25 cellular contexts compared by ENCODE assay signal in genomic region chr1:50129201-50129600, GRCh38. TPM values are rescaled to one million over a fixed set of nuclear protein-coding genes. Genes with fewer than 3 reads are reported as not detected.
"Had no signal": no experiment of that assay in that cellular context is flagged by ENCODE, and none has a peak within 500 bp of the region (broad histone marks: within the 10 kb centered on the region; RNA-seq: fewer than 3 reads in every experiment).

No MANE protein-coding gene starts in this region.

- DNase-seq: activated CD4-positive, alpha-beta memory T cell treated with anti-CD3 and anti-CD28 coated beads for 36 hours; activated CD4-positive, alpha-beta T cell treated with anti-CD3 and anti-CD28 coated beads, Interleukin-2, amount 10 ng/mL, durations not matched to agents 7 days and 5 days; activated CD4-positive, CD25-positive, alpha-beta regulatory T cell; activated CD8-positive, alpha-beta memory T cell treated with anti-CD3 and anti-CD28 coated beads for 24 hours; activated effector memory CD4-positive, alpha-beta T cell treated with anti-CD3 and anti-CD28 coated beads, Interleukin-2, amount 50 U/mL, for 16 hours; activated naive CD4-positive, alpha-beta T cell treated with Interleukin-2 at 50 U/mL for 16 hours; activated naive CD8-positive, alpha-beta T cell treated with anti-CD3 and anti-CD28 coated beads, Interleukin-2, amount 50 U/mL, for 24 hours; activated T-cell treated with anti-CD3 and anti-CD28 coated beads, Interleukin-2, amount 50 U/mL, for 4 hours; amniotic stem cell; body of pancreas; central memory CD4-positive, alpha-beta T cell; Karpas-422; MM.1S; NCI-H1694; NCI-H2029; NCI-H226; NCI-H526 treated with DMSO at 0.1 percent for 48 hours; PC-3; SHP77 had no signal

- H3K27ac ChIP-seq: ascending aorta, body of pancreas, SJSA1 had no signal

- H3K36me3 ChIP-seq: ascending aorta, SJSA1 had no signal

- H3K27me3 ChIP-seq: ascending aorta, body of pancreas, SJSA1 had no signal

- H3K4me1 ChIP-seq: ascending aorta, body of pancreas, SJSA1 had no signal

- H3K4me3 ChIP-seq: ascending aorta, body of pancreas, K562, SJSA1 had no signal

- H3K9me3 ChIP-seq: ascending aorta, body of pancreas, SJSA1 had no signal

- ATAC-seq: activated naive CD4-positive, alpha-beta T cell treated with anti-CD3 and anti-CD28 coated beads, Interleukin-2, amount 50 U/mL, for 72 hours; activated naive CD8-positive, alpha-beta T cell treated with anti-CD3 and anti-CD28 coated beads, Interleukin-2, amount 50 U/mL, for 24 hours; activated T-cell treated with anti-CD3 and anti-CD28 coated beads, Interleukin-2, amount 50 U/mL, for 4 hours; body of pancreas; K562; PC-3 had no signal

RNA-seq across cellular contexts. Expression of gene ELAVL4, which starts 20.5 kb away (rescaled TPM):
- total RNA-seq: activated CD4-positive, alpha-beta memory T cell treated with anti-CD3 and anti-CD28 coated beads for 36 hours; activated CD4-positive, alpha-beta T cell treated with anti-CD3 and anti-CD28 coated beads, Interleukin-2, amount 10 ng/mL, durations not matched to agents 7 days and 5 days; activated naive CD4-positive, alpha-beta T cell treated with anti-CD3 and anti-CD28 coated beads, Interleukin-2, amount 50 U/mL, for 72 hours; activated T-cell treated with anti-CD3 and anti-CD28 coated beads, Interleukin-2, amount 50 U/mL, for 4 hours; ascending aorta; bronchial epithelial cell; chondrocyte; K562; PC-3; SJSA1 had no signal
- polyA plus RNA-seq: K562 had no signal
